1 cellular context compared by ENCODE assay signal in genomic region chr19:51508059-51508733, GRCh38.
TF ChIP-seq lines count a peak whose summit lies in the region.

No MANE protein-coding gene starts in this region.

TF ChIP-seq in K562, 482 proteins besides CTCF, POLR2A, EP300 and RAD21 (continued from another document and continues in another):
- TF ChIP-seq, protein P1, sequence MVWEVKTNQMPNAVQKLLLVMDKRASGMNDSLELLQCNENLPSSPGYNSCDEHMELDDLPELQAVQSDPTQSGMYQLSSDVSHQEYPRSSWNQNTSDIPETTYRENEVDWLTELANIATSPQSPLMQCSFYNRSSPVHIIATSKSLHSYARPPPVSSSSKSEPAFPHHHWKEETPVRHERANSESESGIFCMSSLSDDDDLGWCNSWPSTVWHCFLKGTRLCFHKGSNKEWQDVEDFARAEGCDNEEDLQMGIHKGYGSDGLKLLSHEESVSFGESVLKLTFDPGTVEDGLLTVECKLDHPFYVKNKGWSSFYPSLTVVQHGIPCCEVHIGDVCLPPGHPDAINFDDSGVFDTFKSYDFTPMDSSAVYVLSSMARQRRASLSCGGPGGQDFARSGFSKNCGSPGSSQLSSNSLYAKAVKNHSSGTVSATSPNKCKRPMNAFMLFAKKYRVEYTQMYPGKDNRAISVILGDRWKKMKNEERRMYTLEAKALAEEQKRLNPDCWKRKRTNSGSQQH (CRISPR knock-in tag; IDR thresholded peaks at IDR 0.05) = no peak
- TF ChIP-seq ZNF644 (tag; IDR thresholded peaks at IDR 0.05; ENCODE audit: low read depth) = peak; percentile 78; the same call in 1 of the 2 replicates
- no peak for TF ChIP-seq TOE1 (IDR thresholded peaks at IDR 0.05; ENCODE audit: borderline replicate concordance)
- TF ChIP-seq TOE1 (CRISPR knock-in tag; IDR thresholded peaks at IDR 0.05; ENCODE audit: borderline replicate concordance, low read depth) = no peak
- TF ChIP-seq YY1 (IDR thresholded peaks at IDR 0.05; ENCODE audit: borderline replicate concordance in 1 of 3, control insufficient read depth in 1 of 3, extremely low read depth in 1 of 3, insufficient read depth in 3 of 3, insufficient read length in 1 of 3, insufficient replicate concordance in 2 of 3, low read depth in 1 of 3, low read length in 2 of 3) = no peak
- TF ChIP-seq HINFP (tag; conservative IDR thresholded peaks at IDR 0.05; ENCODE audit: low read depth) = no peak
- TF ChIP-seq POLR2H (tag; IDR thresholded peaks at IDR 0.05; ENCODE audit: low read depth) = no peak
- TF ChIP-seq, protein P2, sequence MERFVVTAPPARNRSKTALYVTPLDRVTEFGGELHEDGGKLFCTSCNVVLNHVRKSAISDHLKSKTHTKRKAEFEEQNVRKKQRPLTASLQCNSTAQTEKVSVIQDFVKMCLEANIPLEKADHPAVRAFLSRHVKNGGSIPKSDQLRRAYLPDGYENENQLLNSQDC (CRISPR knock-in tag; IDR thresholded peaks at IDR 0.05) = no peak
- no peak for TF ChIP-seq ZNF165 (CRISPR knock-in tag; IDR thresholded peaks at IDR 0.05; ENCODE audit: borderline replicate concordance)
- TF ChIP-seq NCOA4 (IDR thresholded peaks at IDR 0.05; ENCODE audit: partially characterized antibody) = no peak
- TF ChIP-seq POLR2AphosphoS5 (IDR thresholded peaks at IDR 0.05; ENCODE audit: control insufficient read depth, insufficient read depth, low read depth, low read length) = peak; percentile 99
- TF ChIP-seq XRCC4 (IDR thresholded peaks at IDR 0.05; ENCODE audit: extremely low read depth, insufficient read depth, insufficient read length) = no peak
- TF ChIP-seq ZNF639 (CRISPR knock-in tag; conservative IDR thresholded peaks at IDR 0.05 in 1 of 2, IDR thresholded peaks at IDR 0.05 in 1 of 2) = peak in 1 of 2 experiments; percentile 75; a peak in 1 of 4 replicates
- TF ChIP-seq ZNF384 (IDR thresholded peaks at IDR 0.05; ENCODE audit: low read depth, low read length) = no peak
- TF ChIP-seq ASH1L (IDR thresholded peaks at IDR 0.05; ENCODE audit: borderline replicate concordance, low read depth, partially characterized antibody) = no peak
- no peak for TF ChIP-seq SMARCA5 (IDR thresholded peaks at IDR 0.05)
- no peak for TF ChIP-seq ZNF444 (CRISPR knock-in tag; IDR thresholded peaks at IDR 0.05)
- no peak for TF ChIP-seq ZNF253 (CRISPR knock-in tag; conservative IDR thresholded peaks at IDR 0.05)
- no peak for TF ChIP-seq DACH1 (IDR thresholded peaks at IDR 0.05; ENCODE audit: partially characterized antibody)
- TF ChIP-seq EGR1 (conservative IDR thresholded peaks at IDR 0.05) = peak; percentile 61
- TF ChIP-seq PHB (CRISPR knock-in tag; IDR thresholded peaks at IDR 0.05) = no peak
- TF ChIP-seq CEBPB (tag; IDR thresholded peaks at IDR 0.05) = peak; percentile 63
- TF ChIP-seq ETS2 (tag; IDR thresholded peaks at IDR 0.05; ENCODE audit: borderline replicate concordance, poor library complexity, severe bottlenecking) = no peak
- TF ChIP-seq E2F3 (CRISPR knock-in tag; IDR thresholded peaks at IDR 0.05) = no peak
- TF ChIP-seq MEIS2 (IDR thresholded peaks at IDR 0.05; ENCODE audit: partially characterized antibody) = peak; percentile 98
- no peak for TF ChIP-seq ZNF143 (CRISPR knock-in tag; IDR thresholded peaks at IDR 0.05)
- TF ChIP-seq CC2D1A (IDR thresholded peaks at IDR 0.05) = peak; percentile 92; the same call in 1 of the 2 replicates
- TF ChIP-seq NFYB (IDR thresholded peaks at IDR 0.05; ENCODE audit: extremely low read depth, insufficient read length) = peak; percentile 14
- TF ChIP-seq NCOA2 (IDR thresholded peaks at IDR 0.05; ENCODE audit: partially characterized antibody in 2 of 2) = peak; percentile 65 to 81
- TF ChIP-seq SAP30 (IDR thresholded peaks at IDR 0.05; ENCODE audit: borderline replicate concordance, insufficient read depth, low read depth, low read length, poor library complexity, severe bottlenecking) = no peak
- TF ChIP-seq ZNF785 (CRISPR knock-in tag; IDR thresholded peaks at IDR 0.05) = no peak
- TF ChIP-seq KDM2B (CRISPR knock-in tag; IDR thresholded peaks at IDR 0.05) = no peak
- no peak; the same call in 1 of the 2 replicates for TF ChIP-seq CREB1 (IDR thresholded peaks at IDR 0.05)
- TF ChIP-seq CREB1 (CRISPR knock-in tag; IDR thresholded peaks at IDR 0.05) = no peak
- peak; percentile 44; the same call in 1 of the 2 replicates for TF ChIP-seq ATF7 (IDR thresholded peaks at IDR 0.05)
- TF ChIP-seq OTX1 (CRISPR knock-in tag; IDR thresholded peaks at IDR 0.05) = no peak
- TF ChIP-seq HNRNPLL (IDR thresholded peaks at IDR 0.05; ENCODE audit: low read depth, low read length, poor library complexity, severe bottlenecking) = no peak
- TF ChIP-seq HNRNPL (IDR thresholded peaks at IDR 0.05; ENCODE audit: low read depth, low read length) = no peak
- TF ChIP-seq SNRNP70 (optimal IDR thresholded peaks at IDR 0.05; ENCODE audit: low read depth, low read length) = no peak
- no peak for TF ChIP-seq ZNF316 (IDR thresholded peaks at IDR 0.05)
- TF ChIP-seq CHD1 (IDR thresholded peaks at IDR 0.05; ENCODE audit: low read length) = no peak
- TF ChIP-seq GATAD2A (IDR thresholded peaks at IDR 0.05) = peak; percentile 88
- TF ChIP-seq CBFA2T3 (IDR thresholded peaks at IDR 0.05) = peak; percentile 99
- TF ChIP-seq, protein P3, sequence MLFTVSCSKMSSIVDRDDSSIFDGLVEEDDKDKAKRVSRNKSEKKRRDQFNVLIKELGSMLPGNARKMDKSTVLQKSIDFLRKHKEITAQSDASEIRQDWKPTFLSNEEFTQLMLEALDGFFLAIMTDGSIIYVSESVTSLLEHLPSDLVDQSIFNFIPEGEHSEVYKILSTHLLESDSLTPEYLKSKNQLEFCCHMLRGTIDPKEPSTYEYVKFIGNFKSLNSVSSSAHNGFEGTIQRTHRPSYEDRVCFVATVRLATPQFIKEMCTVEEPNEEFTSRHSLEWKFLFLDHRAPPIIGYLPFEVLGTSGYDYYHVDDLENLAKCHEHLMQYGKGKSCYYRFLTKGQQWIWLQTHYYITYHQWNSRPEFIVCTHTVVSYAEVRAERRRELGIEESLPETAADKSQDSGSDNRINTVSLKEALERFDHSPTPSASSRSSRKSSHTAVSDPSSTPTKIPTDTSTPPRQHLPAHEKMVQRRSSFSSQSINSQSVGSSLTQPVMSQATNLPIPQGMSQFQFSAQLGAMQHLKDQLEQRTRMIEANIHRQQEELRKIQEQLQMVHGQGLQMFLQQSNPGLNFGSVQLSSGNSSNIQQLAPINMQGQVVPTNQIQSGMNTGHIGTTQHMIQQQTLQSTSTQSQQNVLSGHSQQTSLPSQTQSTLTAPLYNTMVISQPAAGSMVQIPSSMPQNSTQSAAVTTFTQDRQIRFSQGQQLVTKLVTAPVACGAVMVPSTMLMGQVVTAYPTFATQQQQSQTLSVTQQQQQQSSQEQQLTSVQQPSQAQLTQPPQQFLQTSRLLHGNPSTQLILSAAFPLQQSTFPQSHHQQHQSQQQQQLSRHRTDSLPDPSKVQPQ (CRISPR knock-in tag; IDR thresholded peaks at IDR 0.05; ENCODE audit: borderline replicate concordance) = no peak
- TF ChIP-seq ELF1 (tag; IDR thresholded peaks at IDR 0.05) = peak; percentile 17; the same call in 1 of the 2 replicates
- TF ChIP-seq PHTF2 (CRISPR knock-in tag; IDR thresholded peaks at IDR 0.05) = no peak
- peak; percentile 66 for TF ChIP-seq FOSL1 (tag; conservative IDR thresholded peaks at IDR 0.05)
- no peak for TF ChIP-seq ZNF224 (CRISPR knock-in tag; IDR thresholded peaks at IDR 0.05)
- no peak for TF ChIP-seq EZH2 (IDR thresholded peaks at IDR 0.05; ENCODE audit: borderline replicate concordance, low read depth, low read length)
- TF ChIP-seq ZNF592 (IDR thresholded peaks at IDR 0.05) = peak; percentile 80
- TF ChIP-seq MCM5 (IDR thresholded peaks at IDR 0.05; ENCODE audit: low read depth) = no peak
